ENCODE assay signal across 1 cellular context in the genomic region with DNA sequence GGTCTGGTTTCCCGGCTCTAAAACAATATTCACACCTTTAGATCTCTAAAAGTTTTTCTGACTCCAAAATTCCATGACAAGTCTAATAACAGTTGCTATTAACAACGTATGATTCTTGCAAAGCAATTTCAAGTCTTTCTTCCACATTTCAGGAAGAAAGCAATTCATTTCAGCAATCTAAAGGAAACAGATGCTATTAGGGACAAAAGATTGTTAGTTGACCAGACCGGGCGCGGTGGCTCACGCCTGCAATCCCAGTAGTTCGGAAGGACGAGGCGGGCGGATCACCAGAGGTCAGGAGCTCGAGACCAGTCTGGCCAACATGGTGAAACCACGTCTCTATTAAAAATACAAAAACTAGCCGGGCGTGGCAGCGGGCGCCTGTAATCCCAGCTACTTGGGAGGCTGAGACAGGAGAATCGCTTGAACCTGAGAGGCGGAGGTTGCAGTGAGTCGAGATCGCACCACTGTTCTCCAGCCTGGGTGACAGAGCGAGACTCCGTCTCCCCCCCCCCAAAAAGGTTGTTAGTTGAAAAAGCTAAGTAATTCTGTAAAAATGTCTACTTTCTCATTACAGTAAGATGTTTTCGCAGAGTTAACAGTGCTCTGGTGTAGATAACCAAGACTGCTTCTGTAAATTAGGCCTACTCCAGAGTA.
TF ChIP-seq lines count a peak whose summit lies in the region.

No MANE protein-coding gene starts in this region.

TF ChIP-seq in K562, 482 proteins besides CTCF, POLR2A, EP300 and RAD21 (continued from another document):
- TF ChIP-seq, protein P1, sequence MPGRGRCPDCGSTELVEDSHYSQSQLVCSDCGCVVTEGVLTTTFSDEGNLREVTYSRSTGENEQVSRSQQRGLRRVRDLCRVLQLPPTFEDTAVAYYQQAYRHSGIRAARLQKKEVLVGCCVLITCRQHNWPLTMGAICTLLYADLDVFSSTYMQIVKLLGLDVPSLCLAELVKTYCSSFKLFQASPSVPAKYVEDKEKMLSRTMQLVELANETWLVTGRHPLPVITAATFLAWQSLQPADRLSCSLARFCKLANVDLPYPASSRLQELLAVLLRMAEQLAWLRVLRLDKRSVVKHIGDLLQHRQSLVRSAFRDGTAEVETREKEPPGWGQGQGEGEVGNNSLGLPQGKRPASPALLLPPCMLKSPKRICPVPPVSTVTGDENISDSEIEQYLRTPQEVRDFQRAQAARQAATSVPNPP (IDR thresholded peaks at IDR 0.05; ENCODE audit: borderline replicate concordance, insufficient read depth, insufficient read length) = no peak
- TF ChIP-seq, protein P2, sequence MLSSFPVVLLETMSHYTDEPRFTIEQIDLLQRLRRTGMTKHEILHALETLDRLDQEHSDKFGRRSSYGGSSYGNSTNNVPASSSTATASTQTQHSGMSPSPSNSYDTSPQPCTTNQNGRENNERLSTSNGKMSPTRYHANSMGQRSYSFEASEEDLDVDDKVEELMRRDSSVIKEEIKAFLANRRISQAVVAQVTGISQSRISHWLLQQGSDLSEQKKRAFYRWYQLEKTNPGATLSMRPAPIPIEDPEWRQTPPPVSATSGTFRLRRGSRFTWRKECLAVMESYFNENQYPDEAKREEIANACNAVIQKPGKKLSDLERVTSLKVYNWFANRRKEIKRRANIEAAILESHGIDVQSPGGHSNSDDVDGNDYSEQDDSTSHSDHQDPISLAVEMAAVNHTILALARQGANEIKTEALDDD (IDR thresholded peaks at IDR 0.05) = peak; percentile 68
- no peak for TF ChIP-seq ZNF444 (CRISPR knock-in tag; IDR thresholded peaks at IDR 0.05)
- TF ChIP-seq ZNF785 (CRISPR knock-in tag; IDR thresholded peaks at IDR 0.05) = no peak
- TF ChIP-seq TCF3 (CRISPR knock-in tag; IDR thresholded peaks at IDR 0.05) = 0 out of 2 replicates have a peak, but pooled peaks have one; percentile 10
